In genomic region chr4:972651-973424, GRCh38 we compare ENCODE assay signal across 1 cellular context.
TF ChIP-seq lines count a peak whose summit lies in the region.

No MANE protein-coding gene starts in this region.

TF ChIP-seq in GM23338, 12 proteins besides CTCF, POLR2A, EP300 and RAD21:
- TF ChIP-seq EZH2phosphoT487 (IDR thresholded peaks at IDR 0.05; ENCODE audit: unreplicated experiment) (no peak), ZNF462 (CRISPR knock-in tag; IDR thresholded peaks at IDR 0.05) (no peak), REST (IDR thresholded peaks at IDR 0.05; ENCODE audit: unreplicated experiment) (no peak), JUNB (IDR thresholded peaks at IDR 0.05; ENCODE audit: unreplicated experiment) (no peak), ZNF114 (CRISPR knock-in tag; IDR thresholded peaks at IDR 0.05) (no peak), ETS1 (IDR thresholded peaks at IDR 0.05) (no peak), STAT1 (IDR thresholded peaks at IDR 0.05; ENCODE audit: unreplicated experiment) (no peak)
